Comparison of ENCODE assay signal across 1 cellular context in genomic region chr16:21663889-21664647, GRCh38.
TF ChIP-seq lines count a peak whose summit lies in the region.

OTOA (plus strand) TSS chr16:21663968; CDS start chr16:21678515, 14,547 bp downstream.

TF ChIP-seq in GM23338, 12 proteins besides CTCF, POLR2A, EP300 and RAD21 (continued from another document):
- no peak for TF ChIP-seq ZNF462 (CRISPR knock-in tag; IDR thresholded peaks at IDR 0.05)
- TF ChIP-seq STAT1 (IDR thresholded peaks at IDR 0.05; ENCODE audit: unreplicated experiment): no peak
- TF ChIP-seq ZNF114 (CRISPR knock-in tag; IDR thresholded peaks at IDR 0.05): no peak
TF ChIP-seq in GM23338: peak in this region for 0.
